1 cellular context compared by ENCODE assay signal in the genomic region with DNA sequence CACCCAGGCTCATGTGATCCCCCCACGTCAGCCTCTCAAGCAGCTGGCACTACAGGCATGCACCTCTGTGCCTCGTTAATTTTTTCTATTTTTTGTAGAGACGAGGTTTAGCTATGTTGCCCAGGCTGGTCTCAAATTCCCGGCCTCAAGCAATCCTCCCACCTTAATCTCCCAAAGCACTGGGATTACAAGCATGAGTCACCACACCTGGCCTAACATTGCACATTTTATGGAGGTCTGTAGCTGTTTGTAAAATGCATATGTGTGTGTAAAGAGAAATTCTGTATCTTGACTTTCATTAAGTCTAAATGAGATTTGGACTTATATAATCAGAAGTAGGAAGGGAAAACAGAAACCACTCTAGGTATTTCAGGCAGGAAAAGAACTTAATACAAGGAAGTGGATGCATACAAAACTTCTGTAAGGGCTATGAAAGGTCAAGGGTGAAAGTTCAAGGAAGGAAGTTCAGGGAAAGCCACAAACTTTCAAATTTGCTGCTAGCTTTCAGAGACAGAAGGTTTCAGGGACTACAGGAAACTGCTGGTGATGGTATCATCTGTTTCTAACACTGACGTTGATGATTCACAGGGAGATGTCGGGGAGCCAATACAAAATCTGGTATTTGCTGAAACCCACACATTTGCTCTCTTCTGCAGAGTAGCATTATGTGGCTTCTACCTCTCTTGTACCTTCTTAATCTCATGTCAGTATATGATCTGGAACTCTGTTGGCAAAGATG.
A peak's percentile ranks its signal among the peaks of the same experiment; 100 is the strongest.
TF ChIP-seq lines count a peak whose summit lies in the region.

No MANE protein-coding gene starts in this region.

TF ChIP-seq in GM12878, 131 proteins besides CTCF, POLR2A, EP300 and RAD21 (continued from another document and continues in another):
- TF ChIP-seq, protein P1, sequence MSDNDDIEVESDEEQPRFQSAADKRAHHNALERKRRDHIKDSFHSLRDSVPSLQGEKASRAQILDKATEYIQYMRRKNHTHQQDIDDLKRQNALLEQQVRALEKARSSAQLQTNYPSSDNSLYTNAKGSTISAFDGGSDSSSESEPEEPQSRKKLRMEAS (IDR thresholded peaks at IDR 0.05; ENCODE audit: low read depth, low read length), result no peak
- TF ChIP-seq CREM (IDR thresholded peaks at IDR 0.05; ENCODE audit: low read depth) (0 out of 2 replicates have a peak, but pooled peaks have one; percentile 25), BHLHE40 (IDR thresholded peaks at IDR 0.05; ENCODE audit: borderline replicate concordance in 1 of 2, low read depth in 2 of 2, low read length in 1 of 2) (no peak), POU2F2 (IDR thresholded peaks at IDR 0.05; ENCODE audit: borderline replicate concordance, low read depth, low read length) (0 out of 3 replicates have a peak, but pooled peaks have one; percentile 21), ZNF384 (IDR thresholded peaks at IDR 0.05; ENCODE audit: borderline replicate concordance, low read depth, low read length) (no peak), NR2C1 (IDR thresholded peaks at IDR 0.05) (peak; percentile 94), RUNX3 (IDR thresholded peaks at IDR 0.05; ENCODE audit: low read length) (peak; percentile 86), RFX5 (IDR thresholded peaks at IDR 0.05; ENCODE audit: low read depth, low read length) (peak; percentile 64; the same call in 1 of the 2 replicates), JUND (IDR thresholded peaks at IDR 0.05; ENCODE audit: low read depth, low read length) (no peak), BCL11A (IDR thresholded peaks at IDR 0.05; ENCODE audit: low read depth, low read length) (0 out of 2 replicates have a peak, but pooled peaks have one; percentile 34), NFIC (IDR thresholded peaks at IDR 0.05; ENCODE audit: low read depth, low read length) (peak; percentile 70), IKZF1 (conservative IDR thresholded peaks at IDR 0.05) (peak; percentile 70; the same call in 1 of the 2 replicates), SMARCA5 (IDR thresholded peaks at IDR 0.05) (no peak), CREB1 (IDR thresholded peaks at IDR 0.05; ENCODE audit: low read depth) (peak; percentile 65), SPI1 (IDR thresholded peaks at IDR 0.05; ENCODE audit: borderline replicate concordance, insufficient read depth, low read depth, low read length) (peak; percentile 15; the same call in 1 of the 2 replicates), FOXM1 (IDR thresholded peaks at IDR 0.05; ENCODE audit: low read depth, low read length) (peak; percentile 54; the same call in 1 of the 2 replicates), TBL1XR1 (IDR thresholded peaks at IDR 0.05; ENCODE audit: low read depth, low read length) (0 out of 2 replicates have a peak, but pooled peaks have one; percentile 55), SMAD1 (IDR thresholded peaks at IDR 0.05; ENCODE audit: low read depth, partially characterized antibody) (no peak), ETV6 (conservative IDR thresholded peaks at IDR 0.05 in 1 of 2, IDR thresholded peaks at IDR 0.05 in 1 of 2; ENCODE audit: borderline replicate concordance in 1 of 2, low read depth in 1 of 2) (peak in 1 of 2 experiments; percentile 90; a peak in 2 of 4 replicates), ATF7 (IDR thresholded peaks at IDR 0.05; ENCODE audit: low read depth) (peak; percentile 53; the same call in 1 of the 2 replicates), CHD4 (IDR thresholded peaks at IDR 0.05) (no peak)
- TF ChIP-seq, protein P2, sequence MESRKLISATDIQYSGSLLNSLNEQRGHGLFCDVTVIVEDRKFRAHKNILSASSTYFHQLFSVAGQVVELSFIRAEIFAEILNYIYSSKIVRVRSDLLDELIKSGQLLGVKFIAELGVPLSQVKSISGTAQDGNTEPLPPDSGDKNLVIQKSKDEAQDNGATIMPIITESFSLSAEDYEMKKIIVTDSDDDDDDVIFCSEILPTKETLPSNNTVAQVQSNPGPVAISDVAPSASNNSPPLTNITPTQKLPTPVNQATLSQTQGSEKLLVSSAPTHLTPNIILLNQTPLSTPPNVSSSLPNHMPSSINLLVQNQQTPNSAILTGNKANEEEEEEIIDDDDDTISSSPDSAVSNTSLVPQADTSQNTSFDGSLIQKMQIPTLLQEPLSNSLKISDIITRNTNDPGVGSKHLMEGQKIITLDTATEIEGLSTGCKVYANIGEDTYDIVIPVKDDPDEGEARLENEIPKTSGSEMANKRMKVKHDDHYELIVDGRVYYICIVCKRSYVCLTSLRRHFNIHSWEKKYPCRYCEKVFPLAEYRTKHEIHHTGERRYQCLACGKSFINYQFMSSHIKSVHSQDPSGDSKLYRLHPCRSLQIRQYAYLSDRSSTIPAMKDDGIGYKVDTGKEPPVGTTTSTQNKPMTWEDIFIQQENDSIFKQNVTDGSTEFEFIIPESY (IDR thresholded peaks at IDR 0.05), result no peak
- TF ChIP-seq, protein P3, sequence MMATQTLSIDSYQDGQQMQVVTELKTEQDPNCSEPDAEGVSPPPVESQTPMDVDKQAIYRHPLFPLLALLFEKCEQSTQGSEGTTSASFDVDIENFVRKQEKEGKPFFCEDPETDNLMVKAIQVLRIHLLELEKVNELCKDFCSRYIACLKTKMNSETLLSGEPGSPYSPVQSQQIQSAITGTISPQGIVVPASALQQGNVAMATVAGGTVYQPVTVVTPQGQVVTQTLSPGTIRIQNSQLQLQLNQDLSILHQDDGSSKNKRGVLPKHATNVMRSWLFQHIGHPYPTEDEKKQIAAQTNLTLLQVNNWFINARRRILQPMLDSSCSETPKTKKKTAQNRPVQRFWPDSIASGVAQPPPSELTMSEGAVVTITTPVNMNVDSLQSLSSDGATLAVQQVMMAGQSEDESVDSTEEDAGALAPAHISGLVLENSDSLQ (IDR thresholded peaks at IDR 0.05), result peak; percentile 67; the same call in 1 of the 2 replicates
- TF ChIP-seq, protein P4, sequence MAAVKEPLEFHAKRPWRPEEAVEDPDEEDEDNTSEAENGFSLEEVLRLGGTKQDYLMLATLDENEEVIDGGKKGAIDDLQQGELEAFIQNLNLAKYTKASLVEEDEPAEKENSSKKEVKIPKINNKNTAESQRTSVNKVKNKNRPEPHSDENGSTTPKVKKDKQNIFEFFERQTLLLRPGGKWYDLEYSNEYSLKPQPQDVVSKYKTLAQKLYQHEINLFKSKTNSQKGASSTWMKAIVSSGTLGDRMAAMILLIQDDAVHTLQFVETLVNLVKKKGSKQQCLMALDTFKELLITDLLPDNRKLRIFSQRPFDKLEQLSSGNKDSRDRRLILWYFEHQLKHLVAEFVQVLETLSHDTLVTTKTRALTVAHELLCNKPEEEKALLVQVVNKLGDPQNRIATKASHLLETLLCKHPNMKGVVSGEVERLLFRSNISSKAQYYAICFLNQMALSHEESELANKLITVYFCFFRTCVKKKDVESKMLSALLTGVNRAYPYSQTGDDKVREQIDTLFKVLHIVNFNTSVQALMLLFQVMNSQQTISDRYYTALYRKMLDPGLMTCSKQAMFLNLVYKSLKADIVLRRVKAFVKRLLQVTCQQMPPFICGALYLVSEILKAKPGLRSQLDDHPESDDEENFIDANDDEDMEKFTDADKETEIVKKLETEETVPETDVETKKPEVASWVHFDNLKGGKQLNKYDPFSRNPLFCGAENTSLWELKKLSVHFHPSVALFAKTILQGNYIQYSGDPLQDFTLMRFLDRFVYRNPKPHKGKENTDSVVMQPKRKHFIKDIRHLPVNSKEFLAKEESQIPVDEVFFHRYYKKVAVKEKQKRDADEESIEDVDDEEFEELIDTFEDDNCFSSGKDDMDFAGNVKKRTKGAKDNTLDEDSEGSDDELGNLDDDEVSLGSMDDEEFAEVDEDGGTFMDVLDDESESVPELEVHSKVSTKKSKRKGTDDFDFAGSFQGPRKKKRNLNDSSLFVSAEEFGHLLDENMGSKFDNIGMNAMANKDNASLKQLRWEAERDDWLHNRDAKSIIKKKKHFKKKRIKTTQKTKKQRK (IDR thresholded peaks at IDR 0.05; ENCODE audit: low read depth, low read length), result no peak
- TF ChIP-seq, protein P5, sequence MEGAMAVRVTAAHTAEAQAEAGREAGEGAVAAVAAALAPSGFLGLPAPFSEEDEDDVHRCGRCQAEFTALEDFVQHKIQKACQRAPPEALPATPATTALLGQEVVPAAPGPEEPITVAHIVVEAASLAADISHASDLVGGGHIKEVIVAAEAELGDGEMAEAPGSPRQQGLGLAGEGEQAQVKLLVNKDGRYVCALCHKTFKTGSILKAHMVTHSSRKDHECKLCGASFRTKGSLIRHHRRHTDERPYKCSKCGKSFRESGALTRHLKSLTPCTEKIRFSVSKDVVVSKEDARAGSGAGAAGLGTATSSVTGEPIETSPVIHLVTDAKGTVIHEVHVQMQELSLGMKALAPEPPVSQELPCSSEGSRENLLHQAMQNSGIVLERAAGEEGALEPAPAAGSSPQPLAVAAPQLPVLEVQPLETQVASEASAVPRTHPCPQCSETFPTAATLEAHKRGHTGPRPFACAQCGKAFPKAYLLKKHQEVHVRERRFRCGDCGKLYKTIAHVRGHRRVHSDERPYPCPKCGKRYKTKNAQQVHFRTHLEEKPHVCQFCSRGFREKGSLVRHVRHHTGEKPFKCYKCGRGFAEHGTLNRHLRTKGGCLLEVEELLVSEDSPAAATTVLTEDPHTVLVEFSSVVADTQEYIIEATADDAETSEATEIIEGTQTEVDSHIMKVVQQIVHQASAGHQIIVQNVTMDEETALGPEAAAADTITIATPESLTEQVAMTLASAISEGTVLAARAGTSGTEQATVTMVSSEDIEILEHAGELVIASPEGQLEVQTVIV (IDR thresholded peaks at IDR 0.05; ENCODE audit: borderline replicate concordance, partially characterized antibody), result no peak
- TF ChIP-seq, protein P6, sequence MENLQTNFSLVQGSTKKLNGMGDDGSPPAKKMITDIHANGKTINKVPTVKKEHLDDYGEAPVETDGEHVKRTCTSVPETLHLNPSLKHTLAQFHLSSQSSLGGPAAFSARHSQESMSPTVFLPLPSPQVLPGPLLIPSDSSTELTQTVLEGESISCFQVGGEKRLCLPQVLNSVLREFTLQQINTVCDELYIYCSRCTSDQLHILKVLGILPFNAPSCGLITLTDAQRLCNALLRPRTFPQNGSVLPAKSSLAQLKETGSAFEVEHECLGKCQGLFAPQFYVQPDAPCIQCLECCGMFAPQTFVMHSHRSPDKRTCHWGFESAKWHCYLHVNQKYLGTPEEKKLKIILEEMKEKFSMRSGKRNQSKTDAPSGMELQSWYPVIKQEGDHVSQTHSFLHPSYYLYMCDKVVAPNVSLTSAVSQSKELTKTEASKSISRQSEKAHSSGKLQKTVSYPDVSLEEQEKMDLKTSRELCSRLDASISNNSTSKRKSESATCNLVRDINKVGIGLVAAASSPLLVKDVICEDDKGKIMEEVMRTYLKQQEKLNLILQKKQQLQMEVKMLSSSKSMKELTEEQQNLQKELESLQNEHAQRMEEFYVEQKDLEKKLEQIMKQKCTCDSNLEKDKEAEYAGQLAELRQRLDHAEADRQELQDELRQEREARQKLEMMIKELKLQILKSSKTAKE (IDR thresholded peaks at IDR 0.05; ENCODE audit: low read depth, poor library complexity, severe bottlenecking), result peak; percentile 74
- TF ChIP-seq, protein P7, sequence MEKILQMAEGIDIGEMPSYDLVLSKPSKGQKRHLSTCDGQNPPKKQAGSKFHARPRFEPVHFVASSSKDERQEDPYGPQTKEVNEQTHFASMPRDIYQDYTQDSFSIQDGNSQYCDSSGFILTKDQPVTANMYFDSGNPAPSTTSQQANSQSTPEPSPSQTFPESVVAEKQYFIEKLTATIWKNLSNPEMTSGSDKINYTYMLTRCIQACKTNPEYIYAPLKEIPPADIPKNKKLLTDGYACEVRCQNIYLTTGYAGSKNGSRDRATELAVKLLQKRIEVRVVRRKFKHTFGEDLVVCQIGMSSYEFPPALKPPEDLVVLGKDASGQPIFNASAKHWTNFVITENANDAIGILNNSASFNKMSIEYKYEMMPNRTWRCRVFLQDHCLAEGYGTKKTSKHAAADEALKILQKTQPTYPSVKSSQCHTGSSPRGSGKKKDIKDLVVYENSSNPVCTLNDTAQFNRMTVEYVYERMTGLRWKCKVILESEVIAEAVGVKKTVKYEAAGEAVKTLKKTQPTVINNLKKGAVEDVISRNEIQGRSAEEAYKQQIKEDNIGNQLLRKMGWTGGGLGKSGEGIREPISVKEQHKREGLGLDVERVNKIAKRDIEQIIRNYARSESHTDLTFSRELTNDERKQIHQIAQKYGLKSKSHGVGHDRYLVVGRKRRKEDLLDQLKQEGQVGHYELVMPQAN (conservative IDR thresholded peaks at IDR 0.05), result no peak
- TF ChIP-seq, protein P8, sequence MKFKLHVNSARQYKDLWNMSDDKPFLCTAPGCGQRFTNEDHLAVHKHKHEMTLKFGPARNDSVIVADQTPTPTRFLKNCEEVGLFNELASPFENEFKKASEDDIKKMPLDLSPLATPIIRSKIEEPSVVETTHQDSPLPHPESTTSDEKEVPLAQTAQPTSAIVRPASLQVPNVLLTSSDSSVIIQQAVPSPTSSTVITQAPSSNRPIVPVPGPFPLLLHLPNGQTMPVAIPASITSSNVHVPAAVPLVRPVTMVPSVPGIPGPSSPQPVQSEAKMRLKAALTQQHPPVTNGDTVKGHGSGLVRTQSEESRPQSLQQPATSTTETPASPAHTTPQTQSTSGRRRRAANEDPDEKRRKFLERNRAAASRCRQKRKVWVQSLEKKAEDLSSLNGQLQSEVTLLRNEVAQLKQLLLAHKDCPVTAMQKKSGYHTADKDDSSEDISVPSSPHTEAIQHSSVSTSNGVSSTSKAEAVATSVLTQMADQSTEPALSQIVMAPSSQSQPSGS (IDR thresholded peaks at IDR 0.05; ENCODE audit: low read length), result peak; percentile 67
- TF ChIP-seq, protein P9, sequence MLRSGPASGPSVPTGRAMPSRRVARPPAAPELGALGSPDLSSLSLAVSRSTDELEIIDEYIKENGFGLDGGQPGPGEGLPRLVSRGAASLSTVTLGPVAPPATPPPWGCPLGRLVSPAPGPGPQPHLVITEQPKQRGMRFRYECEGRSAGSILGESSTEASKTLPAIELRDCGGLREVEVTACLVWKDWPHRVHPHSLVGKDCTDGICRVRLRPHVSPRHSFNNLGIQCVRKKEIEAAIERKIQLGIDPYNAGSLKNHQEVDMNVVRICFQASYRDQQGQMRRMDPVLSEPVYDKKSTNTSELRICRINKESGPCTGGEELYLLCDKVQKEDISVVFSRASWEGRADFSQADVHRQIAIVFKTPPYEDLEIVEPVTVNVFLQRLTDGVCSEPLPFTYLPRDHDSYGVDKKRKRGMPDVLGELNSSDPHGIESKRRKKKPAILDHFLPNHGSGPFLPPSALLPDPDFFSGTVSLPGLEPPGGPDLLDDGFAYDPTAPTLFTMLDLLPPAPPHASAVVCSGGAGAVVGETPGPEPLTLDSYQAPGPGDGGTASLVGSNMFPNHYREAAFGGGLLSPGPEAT (IDR thresholded peaks at IDR 0.05; ENCODE audit: low read depth), result no peak
- TF ChIP-seq, protein P10, sequence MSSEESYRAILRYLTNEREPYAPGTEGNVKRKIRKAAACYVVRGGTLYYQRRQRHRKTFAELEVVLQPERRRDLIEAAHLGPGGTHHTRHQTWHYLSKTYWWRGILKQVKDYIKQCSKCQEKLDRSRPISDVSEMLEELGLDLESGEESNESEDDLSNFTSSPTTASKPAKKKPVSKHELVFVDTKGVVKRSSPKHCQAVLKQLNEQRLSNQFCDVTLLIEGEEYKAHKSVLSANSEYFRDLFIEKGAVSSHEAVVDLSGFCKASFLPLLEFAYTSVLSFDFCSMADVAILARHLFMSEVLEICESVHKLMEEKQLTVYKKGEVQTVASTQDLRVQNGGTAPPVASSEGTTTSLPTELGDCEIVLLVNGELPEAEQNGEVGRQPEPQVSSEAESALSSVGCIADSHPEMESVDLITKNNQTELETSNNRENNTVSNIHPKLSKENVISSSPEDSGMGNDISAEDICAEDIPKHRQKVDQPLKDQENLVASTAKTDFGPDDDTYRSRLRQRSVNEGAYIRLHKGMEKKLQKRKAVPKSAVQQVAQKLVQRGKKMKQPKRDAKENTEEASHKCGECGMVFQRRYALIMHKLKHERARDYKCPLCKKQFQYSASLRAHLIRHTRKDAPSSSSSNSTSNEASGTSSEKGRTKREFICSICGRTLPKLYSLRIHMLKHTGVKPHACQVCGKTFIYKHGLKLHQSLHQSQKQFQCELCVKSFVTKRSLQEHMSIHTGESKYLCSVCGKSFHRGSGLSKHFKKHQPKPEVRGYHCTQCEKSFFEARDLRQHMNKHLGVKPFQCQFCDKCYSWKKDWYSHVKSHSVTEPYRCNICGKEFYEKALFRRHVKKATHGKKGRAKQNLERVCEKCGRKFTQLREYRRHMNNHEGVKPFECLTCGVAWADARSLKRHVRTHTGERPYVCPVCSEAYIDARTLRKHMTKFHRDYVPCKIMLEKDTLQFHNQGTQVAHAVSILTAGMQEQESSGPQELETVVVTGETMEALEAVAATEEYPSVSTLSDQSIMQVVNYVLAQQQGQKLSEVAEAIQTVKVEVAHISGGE (CRISPR knock-in tag; IDR thresholded peaks at IDR 0.05), result no peak
